In genomic region chr6:122184260-122184934, GRCh38 we compare ENCODE assay signal across 9 cellular contexts.
DNase-seq lines count a peak whose midpoint lies in the region; ATAC-seq and TF ChIP-seq lines count a peak whose summit lies in the region.
"Had no signal": no experiment of that assay in that cellular context is flagged by ENCODE, and none has a peak within 500 bp of the region (broad histone marks: within the 10 kb centered on the region; RNA-seq: fewer than 3 reads in every experiment).

No MANE protein-coding gene starts in this region.

- WGBS in mesenchymal stem cell, result 71% methylated on average over 4 of the region's 5 CpGs
- 47 to 59% (median 55%) methylated on average over 5 of the region's 5 CpGs for WGBS in spleen, 5 donors
- 28 to 29% methylated on average over 5 of the region's 5 CpGs for WGBS in lower leg skin, 2 donors

- TF ChIP-seq CTCF in AG04450 (IDR thresholded peaks at IDR 0.05; ENCODE audit: low read depth, low read length) (peak; percentile 54), cardiac fibroblast (IDR thresholded peaks at IDR 0.05; ENCODE audit: low read depth, low read length) (peak; percentile 19), spleen (IDR thresholded peaks at IDR 0.05 in 8 of 11, conservative IDR thresholded peaks at IDR 0.05 in 3 of 11) (peak in 3 of 11 experiments; percentile 11 to 25 (median 20)), lower leg skin (IDR thresholded peaks at IDR 0.05) (no peak)

- H3K23ac ChIP-seq in mesenchymal stem cell (ENCODE audit: low read length in 2 of 2), result no peak overlapping the region

- no peak overlapping the region for H3K4me2 ChIP-seq in mesenchymal stem cell (ENCODE audit: low read length, poor library complexity, severe bottlenecking)

- DNase-seq in AG04450 (ENCODE audit: low read depth, low spot score), result peak; percentile 11
- DNase-seq in Kasumi-1 (lab: John Stamatoyannopoulos, UW), result peak; percentile 29 to 40
- peak; percentile 42 to 48 for DNase-seq in cardiac fibroblast (ENCODE audit: low read depth in 2 of 2)
- peak; percentile 41 for DNase-seq in mesenchymal stem cell
- DNase-seq in spleen, result no peak
- no peak for DNase-seq in lower leg skin (ENCODE audit: low spot score in 2 of 2)
- no peak for DNase-seq in activated naive CD4-positive, alpha-beta T cell treated with Interleukin-2 at 50 U/mL for 16 hours
- DNase-seq: activated T-cell treated with anti-CD3 and anti-CD28 coated beads, Interleukin-2, amount 50 U/mL, for 72 hours had no signal

- no peak overlapping the region for H4K8ac ChIP-seq in mesenchymal stem cell (ENCODE audit: low read length)

- CTCF ChIA-PET in AG04450 (lab: Charles Lee), result interaction anchor here (0.5 to 4.4 kb wide), 56 partner anchors 9 to 1129 kb away, joined by 3 to 133 read pairs (median 4); partner anchors contain the start of gene GJA1

- no peak overlapping the region for H2BK5ac ChIP-seq in mesenchymal stem cell (ENCODE audit: low read depth, low read length, poor library complexity, severe bottlenecking)

- no peak overlapping the region for H2BK12ac ChIP-seq in mesenchymal stem cell (ENCODE audit: low read length in 2 of 2)

- no peaks in the 10 kb centered on the region for H3K4me1 ChIP-seq in mesenchymal stem cell (ENCODE audit: control insufficient read depth, insufficient read depth, low read depth, low read length)
- no peaks in the 10 kb centered on the region for H3K4me1 ChIP-seq in spleen

- H2AFZ ChIP-seq in mesenchymal stem cell (ENCODE audit: low read depth, low read length), result no peak overlapping the region

- H3K27ac ChIP-seq in AG04450 (ENCODE audit: low read depth, low read length) (no peak overlapping the region), mesenchymal stem cell (ENCODE audit: low read length, poor library complexity, severe bottlenecking) (no peak overlapping the region), spleen (no peak overlapping the region)

- H3K9me3 ChIP-seq in AG04450 (ENCODE audit: control insufficient read depth, insufficient read depth, low read length) (no peaks in the 10 kb centered on the region), mesenchymal stem cell (ENCODE audit: control insufficient read depth, low read length) (no peaks in the 10 kb centered on the region), spleen (no peaks in the 10 kb centered on the region)

- H3K9ac ChIP-seq in mesenchymal stem cell (ENCODE audit: low read length), result peak overlapping the region; percentile 77

- POLR2A ChIA-PET in AG04450 (lab: Yijun Ruan, JAX), result no interaction called here

- H3K27me3 ChIP-seq in AG04450 (ENCODE audit: control insufficient read depth, insufficient read depth, low read length) (no peaks in the 10 kb centered on the region), mesenchymal stem cell (ENCODE audit: control insufficient read depth in 1 of 2, insufficient read depth in 1 of 2, low read length in 2 of 2) (no peaks in the 10 kb centered on the region), spleen (replicated peaks in 1 of 7) (no peaks in the 10 kb centered on the region)

- H2BK15ac ChIP-seq in mesenchymal stem cell (ENCODE audit: low read depth, poor library complexity, severe bottlenecking), result no peak overlapping the region

- peak overlapping the region; percentile 23; the same call in 1 of the 2 replicates for H3K4me3 ChIP-seq in AG04450 (ENCODE audit: low read depth, low read length)
- no peak overlapping the region for H3K4me3 ChIP-seq in cardiac fibroblast (replicated peaks in 1 of 2; ENCODE audit: low read depth in 2 of 2, low read length in 2 of 2)
- H3K4me3 ChIP-seq in mesenchymal stem cell (ENCODE audit: insufficient read depth in 1 of 2, low read depth in 1 of 2, low read length in 2 of 2), result peak overlapping the region in 1 of 2 experiments; percentile 68
- peak overlapping the region in 1 of 8 donors; percentile 17 for H3K4me3 ChIP-seq in spleen
- H3K4me3 ChIP-seq in lower leg skin (ENCODE audit: low read depth, poor library complexity, severe bottlenecking), result no peak overlapping the region

- H2AK5ac ChIP-seq in mesenchymal stem cell (ENCODE audit: low read length, severe bottlenecking), result no peak overlapping the region

- intact Hi-C loops in spleen (cut with DNase I; ENCODE audit: low total_unique reads) (no loop called here), lower leg skin (cut with DNase I; ENCODE audit: low total_unique reads) (loop anchor here (5.0 kb wide), 1 partner anchor 752 kb away; no protein-coding TSS in a partner anchor)

- no peak overlapping the region for H4K91ac ChIP-seq in mesenchymal stem cell (ENCODE audit: low read length)

- H3K79me1 ChIP-seq in mesenchymal stem cell (replicated peaks; ENCODE audit: low read length, poor library complexity, severe bottlenecking), result no peaks in the 10 kb centered on the region

- H3K36me3 ChIP-seq in mesenchymal stem cell (ENCODE audit: control insufficient read depth in 1 of 2, insufficient read depth in 2 of 2, low read depth in 1 of 2, low read length in 2 of 2), result no peaks in the 10 kb centered on the region
- H3K36me3 ChIP-seq in spleen, result no peaks in the 10 kb centered on the region

- H3K4ac ChIP-seq in mesenchymal stem cell (ENCODE audit: low read depth in 1 of 2, low read length in 2 of 2), result no peak overlapping the region

- ATAC-seq in HG03280 (IDR thresholded peaks at IDR 0.05; ENCODE audit: unreplicated experiment), result no peak
- ATAC-seq: activated T-cell treated with anti-CD3 and anti-CD28 coated beads, Interleukin-2, amount 50 U/mL, for 72 hours had no signal

- H3K18ac ChIP-seq in mesenchymal stem cell (ENCODE audit: low read depth in 1 of 2, low read length in 2 of 2), result no peak overlapping the region

- no peak overlapping the region for H2BK120ac ChIP-seq in mesenchymal stem cell (ENCODE audit: low read depth, low read length)

- H3K14ac ChIP-seq in mesenchymal stem cell (ENCODE audit: low read length in 2 of 2), result no peak overlapping the region

- TF ChIP-seq POLR2A in spleen (IDR thresholded peaks at IDR 0.05), result no peak
- no peak for TF ChIP-seq POLR2A in lower leg skin (IDR thresholded peaks at IDR 0.05)

Comparison
In these comparisons a context has a peak if more than half of its experiments do, and no peak if none do; other contexts are left out.
1. DNase-seq: peak in AG04450 (single experiment), Kasumi-1 (2 of 2), cardiac fibroblast (2 of 2) and mesenchymal stem cell (single experiment); none in spleen (single experiment), lower leg skin (0 of 2) and activated naive CD4-positive, alpha-beta T cell treated with Interleukin-2 at 50 U/mL for 16 hours (single experiment).
2. CTCF ChIP-seq: peak in AG04450 (single experiment) and cardiac fibroblast (single experiment); none in lower leg skin (0 of 3).